8 cellular contexts compared by ENCODE assay signal in genomic region chr11:125070699-125071254, GRCh38. TPM values are rescaled to one million over a fixed set of nuclear protein-coding genes. Genes with fewer than 3 reads are reported as not detected.
DNase-seq lines count a peak whose midpoint lies in the region; ATAC-seq, FAIRE-seq and TF ChIP-seq lines count a peak whose summit lies in the region.

No MANE protein-coding gene starts in this region.

- peaks cover 55 to 58% of the 10 kb centered on the region in 2 experiments for H3K4me1 ChIP-seq in K562 (replicated peaks in 1 of 2; ENCODE audit: control insufficient read depth in 2 of 2, insufficient read depth in 2 of 2, low read length in 2 of 2)
- H3K4me1 ChIP-seq in left lung = peaks cover 0 to 38% of the 10 kb centered on the region in 2 donors
- no peaks in the 10 kb centered on the region for H3K4me1 ChIP-seq in effector memory CD4-positive, alpha-beta T cell (ENCODE audit: control insufficient read depth, insufficient read depth, low read length, poor library complexity, severe bottlenecking)

- TF ChIP-seq POLR2A in K562 (conservative IDR thresholded peaks at IDR 0.05) = peak; percentile 53

- H2AFZ ChIP-seq in K562 (ENCODE audit: low read depth, low read length) = peak overlapping the region; percentile 93

- H3K9me3 ChIP-seq in K562 (replicated peaks; ENCODE audit: control insufficient read depth, insufficient read depth, low read depth, low read length) = no peaks in the 10 kb centered on the region
- no peaks in the 10 kb centered on the region for H3K9me3 ChIP-seq in left lung
- H3K9me3 ChIP-seq in effector memory CD4-positive, alpha-beta T cell (ENCODE audit: control insufficient read depth, low read length) = no peaks in the 10 kb centered on the region

- H3K4me3 ChIP-seq in K562 = no peak overlapping the region
- H3K4me3 ChIP-seq in left lung = no peak overlapping the region
- no peak overlapping the region for H3K4me3 ChIP-seq in effector memory CD4-positive, alpha-beta T cell (ENCODE audit: insufficient read depth, low read depth, low read length, poor library complexity, severe bottlenecking)

- peak overlapping the region; percentile 54 for H3K4me2 ChIP-seq in K562 (ENCODE audit: insufficient read depth, low read length)

- peak; percentile 47; the same call in 1 of the 2 replicates for TF ChIP-seq EP300 in K562 (IDR thresholded peaks at IDR 0.05; ENCODE audit: low read length)

- intact Hi-C loops in K562 (cut with micrococcal nuclease) = no loop called here
- intact Hi-C loops in left lung (cut with DNase I) = no loop called here

- ATAC-seq in GM18502 (IDR thresholded peaks at IDR 0.05; ENCODE audit: poor library complexity, unreplicated experiment) = peak; percentile 66
- peak; percentile 90 for ATAC-seq in K562
- peak; percentile 96 for ATAC-seq in left lung

- DNase-seq in H4 (ENCODE audit: low spot score) (peak; percentile 77), KG1 (lab: John Stamatoyannopoulos, UW) (peak; percentile 95), K562 (ENCODE audit: extremely low read depth in 1 of 4, low spot score in 3 of 4) (peak; percentile 77 to 89 (median 84)), left lung (peak; percentile 90 to 92), ureter (ENCODE audit: low spot score) (peak; percentile 88), superior temporal gyrus (ENCODE audit: extremely low spot score) (no peak)
- DNase-seq in effector memory CD4-positive, alpha-beta T cell = no peak

- TF ChIP-seq CTCF in K562 (IDR thresholded peaks at IDR 0.05 in 2 of 3, conservative IDR thresholded peaks at IDR 0.05 in 1 of 3; ENCODE audit: insufficient read depth in 2 of 3, low read depth in 1 of 3, low read length in 3 of 3) (no peak), left lung (IDR thresholded peaks at IDR 0.05) (no peak)

- BruUV-seq in K562 (replicated peaks; lab: Mats Ljungman, UMichigan) = no TSS peak

- no peaks in the 10 kb centered on the region for H3K36me3 ChIP-seq in K562 (ENCODE audit: control insufficient read depth, insufficient read depth, low read length)
- H3K36me3 ChIP-seq in left lung = no peaks in the 10 kb centered on the region
- H3K36me3 ChIP-seq in effector memory CD4-positive, alpha-beta T cell (ENCODE audit: control insufficient read depth, insufficient read depth, low read length) = no peaks in the 10 kb centered on the region

- peak; percentile 95 for FAIRE-seq in K562 (lab: Jason Lieb, UNC)

- WGBS in K562 (ENCODE audit: insufficient coverage, low coverage, missing lambda C conversion rate) = 7% methylated on average over 4 of the region's 7 CpGs

- CTCF ChIA-PET in K562 (lab: Yijun Ruan, JAX; ENCODE audit: low intra/inter-chr PET ratio) = no interaction called here

- peak overlapping the region; percentile 81 for H3K27ac ChIP-seq in K562 (ENCODE audit: extremely low read depth, low read depth, low read length)
- H3K27ac ChIP-seq in left lung = peak overlapping the region; percentile 62 to 78
- H3K27ac ChIP-seq in effector memory CD4-positive, alpha-beta T cell (ENCODE audit: insufficient read depth, low read length, poor library complexity, severe bottlenecking) = no peak overlapping the region

- in situ Hi-C loops in K562 (cut with MboI) = no loop called here

- H3K27me3 ChIP-seq in K562 (ENCODE audit: control insufficient read depth in 2 of 2, insufficient read depth in 2 of 2, low read length in 2 of 2) (no peaks in the 10 kb centered on the region), left lung (peaks cover 4 to 14% of the 10 kb centered on the region in 2 donors)
- H3K27me3 ChIP-seq in effector memory CD4-positive, alpha-beta T cell (replicated peaks; ENCODE audit: control insufficient read depth, insufficient read depth, low read length, poor library complexity, severe bottlenecking) = no peaks in the 10 kb centered on the region

- TF ChIP-seq RAD21 in K562 (CRISPR knock-in tag; conservative IDR thresholded peaks at IDR 0.05 in 1 of 2, IDR thresholded peaks at IDR 0.05 in 1 of 2) = no peak

- no peaks in the 10 kb centered on the region for H4K20me1 ChIP-seq in K562 (replicated peaks; ENCODE audit: control insufficient read depth, insufficient read depth, low read length)

- H3K79me2 ChIP-seq in K562 (ENCODE audit: control insufficient read depth, insufficient read depth, low read length) = no peaks in the 10 kb centered on the region

- POLR2A ChIA-PET in K562 (lab: Yijun Ruan, JAX) = interaction anchor here (0.6 to 1.7 kb wide), 8 partner anchors 10 to 1408 kb away, joined by 3 to 4 read pairs (median 3); no protein-coding TSS in a partner anchor

- peak overlapping the region; percentile 8 to 42; a peak in 3 of 4 replicates for H3K9ac ChIP-seq in K562 (ENCODE audit: insufficient read depth in 1 of 2, low read depth in 2 of 2, low read length in 2 of 2)

- H3K9me1 ChIP-seq in K562 (ENCODE audit: control insufficient read depth, insufficient read depth, low read length) = peaks cover 5% of the 10 kb centered on the region

TF ChIP-seq in K562, 482 proteins besides CTCF, POLR2A, EP300 and RAD21 (continues in another document):
- TF ChIP-seq ATF3 (IDR thresholded peaks at IDR 0.05) = peak; percentile 78
- no peak for TF ChIP-seq ATF3 (CRISPR knock-in tag; conservative IDR thresholded peaks at IDR 0.05)
- no peak for TF ChIP-seq GTF2E2 (tag; IDR thresholded peaks at IDR 0.05)
- peak; percentile 39; the same call in 1 of the 2 replicates for TF ChIP-seq ESRRA (IDR thresholded peaks at IDR 0.05; ENCODE audit: borderline replicate concordance, low read depth)
- peak; percentile 56; the same call in 1 of the 2 replicates for TF ChIP-seq BCL6 (CRISPR knock-in tag; IDR thresholded peaks at IDR 0.05)
- no peak for TF ChIP-seq HNRNPK (IDR thresholded peaks at IDR 0.05; ENCODE audit: low read depth, low read length, poor library complexity, severe bottlenecking)
- TF ChIP-seq TAF7 (tag; IDR thresholded peaks at IDR 0.05) = 0 out of 2 replicates have a peak, but pooled peaks have one; percentile 5
- TF ChIP-seq, protein P1, sequence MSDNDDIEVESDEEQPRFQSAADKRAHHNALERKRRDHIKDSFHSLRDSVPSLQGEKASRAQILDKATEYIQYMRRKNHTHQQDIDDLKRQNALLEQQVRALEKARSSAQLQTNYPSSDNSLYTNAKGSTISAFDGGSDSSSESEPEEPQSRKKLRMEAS (CRISPR knock-in tag; IDR thresholded peaks at IDR 0.05) = peak; percentile 41
- TF ChIP-seq ZNF146 (CRISPR knock-in tag; IDR thresholded peaks at IDR 0.05; ENCODE audit: unreplicated experiment) = no peak

RNA-seq across cellular contexts. Expression of gene SLC37A2, which starts 7.7 kb away (rescaled TPM):
- 0.80 and 0.95 TPM in 2 replicates for total RNA-seq in H4 (2014; rRNA removed; shearing (Covaris generic))
- total RNA-seq in K562 (2011; cell fraction: chromatin; rRNA removed; ENCODE audit: low replicate concordance) = 2.5 and 4.6 TPM in 2 replicates
- total RNA-seq in K562 (2011; cell fraction: nucleolus; rRNA removed) = 2.1 and 2.3 TPM in 2 replicates
- 2.1 and 2.3 TPM in 2 replicates for total RNA-seq in K562 (2011; cell fraction: nucleoplasm; rRNA removed)
- total RNA-seq in K562 (2014; rRNA removed) (0.27 and 0.57 TPM in 2 replicates), K562 (2014; rRNA removed; fragmentation: Illumina TruSeq; extraction: Trizol) (0.45 and 0.47 TPM in 2 replicates), K562 (2015; rRNA removed; fragmentation: Illumina TruSeq; extraction: Trizol) (0.53 and 0.72 TPM in 2 replicates), K562 (2021) (0.58 and 0.71 TPM in 2 replicates), left lung (10 to 100 TPM; 19.3 to 42.5 TPM), ureter (46.5 TPM)
- polyA plus RNA-seq in K562 (2011; rRNA removed) (0.70 and 0.96 TPM in 2 replicates), K562 (2014; fragmentation: Illumina TruSeq; extraction: Trizol) (0.40 and 0.52 TPM in 2 replicates), K562 (2014; fragmentation: Nextera tagmentation; extraction: Ambion mirVana) (under 1 TPM; 0.01 to 0.11 TPM), K562 (2014; rRNA removed) (1.0 and 1.2 TPM in 2 replicates)
- polyA plus RNA-seq in K562 (2011; cell fraction: cytosol; rRNA removed) = 0.50 and 1.1 TPM in 2 replicates
- 4.2 and 6.1 TPM in 2 replicates for polyA plus RNA-seq in K562 (2011; cell fraction: nucleus; rRNA removed)
- 0.62 and 1.8 TPM in 2 replicates for polyA plus RNA-seq in K562 (2012)
- polyA minus RNA-seq in K562 (2011; rRNA and poly(A)+ RNA removed) = 0.42 and 1.4 TPM in 2 replicates
- polyA minus RNA-seq in K562 (2011; cell fraction: cytosol; rRNA and poly(A)+ RNA removed) = not detected in 2 replicates
- 1.9 and 2.2 TPM in 2 replicates for polyA minus RNA-seq in K562 (2011; cell fraction: nucleus; rRNA and poly(A)+ RNA removed)

RNA-seq across cellular contexts. Expression of gene TMEM218, which starts 40.6 kb away (rescaled TPM):
- 34.3 and 38.1 TPM in 2 replicates for total RNA-seq in H4 (2014; rRNA removed; shearing (Covaris generic))
- total RNA-seq in K562 (2011; cell fraction: chromatin; rRNA removed; ENCODE audit: low replicate concordance) = 14.9 and 15.6 TPM in 2 replicates
- 11.4 and 16.0 TPM in 2 replicates for total RNA-seq in K562 (2011; cell fraction: nucleolus; rRNA removed)
- total RNA-seq in K562 (2011; cell fraction: nucleoplasm; rRNA removed) = 20.0 and 24.9 TPM in 2 replicates
- total RNA-seq in K562 (2014; rRNA removed) (13.4 and 19.4 TPM in 2 replicates), K562 (2014; rRNA removed; fragmentation: Illumina TruSeq; extraction: Trizol) (26.9 and 28.7 TPM in 2 replicates), K562 (2015; rRNA removed; fragmentation: Illumina TruSeq; extraction: Trizol) (21.7 and 25.4 TPM in 2 replicates), K562 (2021) (15.9 and 17.2 TPM in 2 replicates), left lung (10 to 100 TPM; 19.9 to 28.1 TPM), ureter (33.8 TPM)
- polyA plus RNA-seq in K562 (2011; rRNA removed) (17.5 and 32.2 TPM in 2 replicates), K562 (2014; fragmentation: Illumina TruSeq; extraction: Trizol) (25.4 and 30.5 TPM in 2 replicates), K562 (2014; fragmentation: Nextera tagmentation; extraction: Ambion mirVana) (10 to 100 TPM; 24.8 to 25.1 TPM), K562 (2014; rRNA removed) (24.7 and 26.6 TPM in 2 replicates)
- 17.6 and 22.3 TPM in 2 replicates for polyA plus RNA-seq in K562 (2011; cell fraction: cytosol; rRNA removed)
- 36.4 and 50.8 TPM in 2 replicates for polyA plus RNA-seq in K562 (2011; cell fraction: nucleus; rRNA removed)
- 23.1 and 29.3 TPM in 2 replicates for polyA plus RNA-seq in K562 (2012)
- polyA minus RNA-seq in K562 (2011; rRNA and poly(A)+ RNA removed) = 8.5 and 11.0 TPM in 2 replicates
- polyA minus RNA-seq in K562 (2011; cell fraction: cytosol; rRNA and poly(A)+ RNA removed) = 4.2 and 6.5 TPM in 2 replicates
- 11.8 and 13.7 TPM in 2 replicates for polyA minus RNA-seq in K562 (2011; cell fraction: nucleus; rRNA and poly(A)+ RNA removed)

Comparison
In these comparisons a context has a peak if more than half of its experiments do, and no peak if none do; other contexts are left out.
1. DNase-seq: peak in H4 (single experiment), KG1 (single experiment), K562 (4 of 4), left lung (2 of 2) and ureter (single experiment); none in effector memory CD4-positive, alpha-beta T cell (0 of 3) and superior temporal gyrus (single experiment).
2. Peak in every context shown above with its lines, with median percentiles within 50 percentile points of each other: ATAC-seq.